ENCODE assay signal across 20 cellular contexts in the genomic region with DNA sequence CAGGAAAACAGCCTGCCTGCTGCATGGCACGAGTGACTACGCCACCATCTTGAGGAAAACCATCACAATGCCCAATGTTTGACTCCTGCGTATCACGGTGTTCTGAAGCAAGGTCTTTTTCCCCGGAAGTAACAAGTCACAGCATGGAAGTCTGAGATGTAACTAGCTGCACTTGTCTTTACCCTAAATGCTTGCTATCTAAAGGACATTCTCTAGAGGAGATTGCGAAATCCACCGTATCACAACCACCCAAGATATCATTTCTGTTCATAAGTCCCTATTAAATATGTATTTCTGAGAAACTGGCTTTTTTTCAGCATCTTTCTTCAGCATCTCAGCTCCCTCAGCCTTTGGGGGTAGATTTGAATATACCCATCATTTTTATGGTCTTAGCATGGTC.
"Had no signal": no experiment of that assay in that cellular context is flagged by ENCODE, and none has a peak within 500 bp of the region (broad histone marks: within the 10 kb centered on the region; RNA-seq: fewer than 3 reads in every experiment).

No MANE protein-coding gene starts in this region.

- H3K27me3 ChIP-seq: MG63, Peyer's patch, SJCRH30 had no signal

- H3K27ac ChIP-seq: PC-9, Peyer's patch, SJCRH30 had no signal

- H2AFZ ChIP-seq: PC-9 had no signal

- H3K4me2 ChIP-seq: PC-9 had no signal

- H3K4me3 ChIP-seq: MG63, PC-9, Peyer's patch, SJCRH30 had no signal

- H3K4me1 ChIP-seq: Peyer's patch, SJCRH30 had no signal

- DNase-seq: Karpas-422, KG1, MG63, NCI-H1092, NCI-H1105 treated with DMSO at 0.1 percent for 48 hours, NCI-H1417 treated with DMSO at 0.1 percent for 48 hours, NCI-H146, NCI-H1694 treated with DMSO at 0.1 percent for 48 hours, NCI-H1930, NCI-H2081, NCI-H2227 treated with DMSO at 0.1 percent for 48 hours, NCI-H526 treated with DMSO at 0.1 percent for 48 hours, NCI-H748 treated with DMSO at 0.1 percent for 48 hours, PC-9, Peyer's patch, SHP77 treated with DMSO at 0.1 percent for 48 hours, SJCRH30, T-helper 1 cell had no signal

- ATAC-seq: Right ventricle myocardium inferior, SK-N-SH treated with all-trans-retinoic acid at 6 μM for 48 hours had no signal

- H3K9me3 ChIP-seq: MG63, Peyer's patch, SJCRH30 had no signal

- H3K36me3 ChIP-seq: MG63, Peyer's patch, SJCRH30 had no signal
